In genomic region chr15:78045189-78045588, GRCh38 we compare ENCODE assay signal across 21 cellular contexts. TPM values are rescaled to one million over a fixed set of nuclear protein-coding genes. Genes with fewer than 3 reads are reported as not detected.
DNase-seq lines count a peak whose midpoint lies in the region; ATAC-seq and TF ChIP-seq lines count a peak whose summit lies in the region.
"Had no signal": no experiment of that assay in that cellular context is flagged by ENCODE, and none has a peak within 500 bp of the region (broad histone marks: within the 10 kb centered on the region; RNA-seq: fewer than 3 reads in every experiment).

No MANE protein-coding gene starts in this region.

- TF ChIP-seq CTCF in adrenal gland (IDR thresholded peaks at IDR 0.05), result no peak
- TF ChIP-seq CTCF in GM23338 (conservative IDR thresholded peaks at IDR 0.05; ENCODE audit: low read depth in 2 of 2), result no peak

- H3K36me3 ChIP-seq in adrenal gland (replicated peaks in 1 of 2), result peaks cover 0 to 31% of the 10 kb centered on the region in 2 donors
- peaks cover 5% of the 10 kb centered on the region; the same call in 1 of the 2 replicates for H3K36me3 ChIP-seq in GM23338 (ENCODE audit: insufficient read depth)

- H3K4me3 ChIP-seq in adrenal gland (no peak overlapping the region), GM23338 (no peak overlapping the region)
- H3K4me3 ChIP-seq: dorsolateral prefrontal cortex, pancreas had no signal

- no peak overlapping the region for H2AFZ ChIP-seq in GM23338

- H3K27me3 Mint-ChIP-seq in stimulated activated naive CD8-positive, alpha-beta T cell treated with anti-CD3 and anti-CD28 coated beads, Interleukin-15, Interleukin-2, amounts not matched to agents 100 ng/mL and 50 ng/mL, for 24 hours, result no peaks in the 10 kb centered on the region
- H3K27me3 Mint-ChIP-seq in activated CD4-positive, alpha-beta memory T cell treated with anti-CD3 and anti-CD28 coated beads for 36 hours, result no peaks in the 10 kb centered on the region
- peaks cover 4 to 15% (median 13%) of the 10 kb centered on the region in 3 donors for H3K27me3 Mint-ChIP-seq in immature natural killer cell (ENCODE audit: low read depth in 3 of 3)
- no peaks in the 10 kb centered on the region for H3K27me3 Mint-ChIP-seq in GM23338 (ENCODE audit: insufficient read depth, low read depth, poor library complexity)

- no peaks in the 10 kb centered on the region for H3K9me3 Mint-ChIP-seq in stimulated activated naive CD8-positive, alpha-beta T cell treated with anti-CD3 and anti-CD28 coated beads, Interleukin-15, Interleukin-2, amounts not matched to agents 100 ng/mL and 50 ng/mL, for 24 hours
- H3K9me3 Mint-ChIP-seq in activated CD4-positive, alpha-beta memory T cell treated with anti-CD3 and anti-CD28 coated beads for 36 hours, result no peaks in the 10 kb centered on the region
- no peaks in the 10 kb centered on the region for H3K9me3 Mint-ChIP-seq in immature natural killer cell
- no peaks in the 10 kb centered on the region for H3K9me3 Mint-ChIP-seq in GM23338
- H3K9me3 Mint-ChIP-seq: activated naive CD4-positive, alpha-beta T cell treated with anti-CD3 and anti-CD28 coated beads, Interleukin-2, amount 50 U/mL, for 72 hours had no signal

- H3K9me3 ChIP-seq in adrenal gland (replicated peaks in 1 of 3), result no peaks in the 10 kb centered on the region
- H3K9me3 ChIP-seq: pancreas had no signal

- ATAC-seq in stimulated activated naive CD8-positive, alpha-beta T cell treated with anti-CD3 and anti-CD28 coated beads, Interleukin-15, Interleukin-2, amounts not matched to agents 100 U/mL and 50 U/mL, for 24 hours, result no peak
- ATAC-seq in GM19397 (IDR thresholded peaks at IDR 0.05; ENCODE audit: unreplicated experiment) (no peak), GM23338 (no peak)
- ATAC-seq: sciatic nerve had no signal

- no peak for TF ChIP-seq POLR2A in adrenal gland (IDR thresholded peaks at IDR 0.05)

- POLR2A ChIA-PET in activated CD4-positive, alpha-beta memory T cell treated with anti-CD3 and anti-CD28 coated beads for 36 hours (lab: Charles Lee), result interaction anchor here (1.0 to 1.2 kb wide), 3 partner anchors 9 to 63 kb away, joined by 3 to 9 read pairs (median 4); no protein-coding TSS in a partner anchor

- no peaks in the 10 kb centered on the region for H3K9me2 ChIP-seq in GM23338 (ENCODE audit: insufficient read depth)

- H3F3A ChIP-seq in GM23338 (replicated peaks; ENCODE audit: low read depth), result no peaks in the 10 kb centered on the region

- H3K27ac ChIP-seq in adrenal gland, result no peak overlapping the region
- H3K27ac ChIP-seq in GM23338 (ENCODE audit: low read depth), result no peak overlapping the region
- H3K27ac ChIP-seq: pancreas, VCaP had no signal

- no peaks in the 10 kb centered on the region for H3K79me2 ChIP-seq in GM23338 (replicated peaks; ENCODE audit: insufficient read depth)

- no peaks in the 10 kb centered on the region for H4K20me1 ChIP-seq in GM23338 (replicated peaks; ENCODE audit: insufficient read depth)

- no peak for DNase-seq in stimulated activated naive CD8-positive, alpha-beta T cell treated with anti-CD3 and anti-CD28 coated beads, Interleukin-15, Interleukin-2, amounts not matched to agents 100 U/mL and 50 U/mL, for 24 hours
- DNase-seq in activated CD4-positive, alpha-beta memory T cell treated with anti-CD3 and anti-CD28 coated beads for 36 hours, result no peak
- DNase-seq in immature natural killer cell (no peak), adrenal gland (no peak), GM23338 (ENCODE audit: low spot score) (no peak)
- DNase-seq in stimulated activated CD4-positive, alpha-beta T cell treated with anti-CD3 and anti-CD28 coated beads, Interleukin-12 subunit alpha, Interleukin-12 subunit beta, amount 100 ng/mL, for 4 hours, result no peak
- DNase-seq: Calu3; dorsolateral prefrontal cortex; H7; NCI-H2081 treated with DMSO at 0.1 percent for 48 hours; pancreas; stimulated activated CD4-positive, alpha-beta T cell treated with anti-CD3 and anti-CD28 coated beads, Interleukin-1b, Interleukin-23, amount 100 ng/mL, for 48 hours had no signal

- intact Hi-C loops in activated CD4-positive, alpha-beta memory T cell treated with anti-CD3 and anti-CD28 coated beads for 36 hours (cut with micrococcal nuclease), result no loop called here
- intact Hi-C loops in adrenal gland (cut with DNase I), result no loop called here

- H3K4me1 ChIP-seq in adrenal gland (replicated peaks in 1 of 2) (peaks cover 10 to 63% of the 10 kb centered on the region in 2 donors), GM23338 (ENCODE audit: insufficient read depth) (0 out of 2 replicates have a peak, but pooled peaks cover 5% of the 10 kb centered on the region)

- H3K4me3 Mint-ChIP-seq in stimulated activated naive CD8-positive, alpha-beta T cell treated with anti-CD3 and anti-CD28 coated beads, Interleukin-15, Interleukin-2, amounts not matched to agents 100 ng/mL and 50 ng/mL, for 24 hours, result no peak overlapping the region
- no peak overlapping the region for H3K4me3 Mint-ChIP-seq in activated CD4-positive, alpha-beta memory T cell treated with anti-CD3 and anti-CD28 coated beads for 36 hours
- H3K4me3 Mint-ChIP-seq in immature natural killer cell, result peak overlapping the region in 3 of 5 donors; percentile 30 to 58 (median 33)
- H3K4me3 Mint-ChIP-seq in GM23338, result no peak overlapping the region

- H3K27me3 ChIP-seq in adrenal gland, result no peaks in the 10 kb centered on the region
- no peaks in the 10 kb centered on the region for H3K27me3 ChIP-seq in GM23338 (ENCODE audit: insufficient read depth)
- H3K27me3 ChIP-seq: dorsolateral prefrontal cortex, pancreas had no signal

- H3K4me2 ChIP-seq in GM23338, result no peak overlapping the region

- H3K4me1 Mint-ChIP-seq in stimulated activated naive CD8-positive, alpha-beta T cell treated with anti-CD3 and anti-CD28 coated beads, Interleukin-15, Interleukin-2, amounts not matched to agents 100 ng/mL and 50 ng/mL, for 24 hours (ENCODE audit: low read depth), result peaks cover 97% of the 10 kb centered on the region
- peaks cover 90% of the 10 kb centered on the region for H3K4me1 Mint-ChIP-seq in activated CD4-positive, alpha-beta memory T cell treated with anti-CD3 and anti-CD28 coated beads for 36 hours (ENCODE audit: low read depth)
- H3K4me1 Mint-ChIP-seq in immature natural killer cell, result peaks cover 76 to 94% of the 10 kb centered on the region in 2 donors
- H3K4me1 Mint-ChIP-seq in GM23338, result no peaks in the 10 kb centered on the region; the same call in 2 of the 3 replicates

- 75 to 85% (median 81%) methylated on average over 1 of the region's 1 CpG for WGBS in adrenal gland, 4 donors

- CTCF ChIA-PET in activated CD4-positive, alpha-beta memory T cell treated with anti-CD3 and anti-CD28 coated beads for 36 hours (lab: Charles Lee), result interaction anchor here (1.1 to 1.4 kb wide), 4 partner anchors 11 to 86 kb away, joined by 4 to 5 read pairs (median 5); no protein-coding TSS in a partner anchor

- H3K36me3 Mint-ChIP-seq in stimulated activated naive CD8-positive, alpha-beta T cell treated with anti-CD3 and anti-CD28 coated beads, Interleukin-15, Interleukin-2, amounts not matched to agents 100 ng/mL and 50 ng/mL, for 24 hours (ENCODE audit: low read depth), result peaks cover 30% of the 10 kb centered on the region
- H3K36me3 Mint-ChIP-seq in activated CD4-positive, alpha-beta memory T cell treated with anti-CD3 and anti-CD28 coated beads for 36 hours, result peaks cover 23% of the 10 kb centered on the region
- H3K36me3 Mint-ChIP-seq in immature natural killer cell (peaks cover 0 to 12% (median 4%) of the 10 kb centered on the region in 3 donors), GM23338 (ENCODE audit: low read depth) (no peaks in the 10 kb centered on the region)

- H3K27ac Mint-ChIP-seq in stimulated activated naive CD8-positive, alpha-beta T cell treated with anti-CD3 and anti-CD28 coated beads, Interleukin-15, Interleukin-2, amounts not matched to agents 100 ng/mL and 50 ng/mL, for 24 hours, result peak overlapping the region; percentile 97
- H3K27ac Mint-ChIP-seq in activated CD4-positive, alpha-beta memory T cell treated with anti-CD3 and anti-CD28 coated beads for 36 hours, result peak overlapping the region; percentile 13
- H3K27ac Mint-ChIP-seq in immature natural killer cell, result peak overlapping the region; percentile 88 to 99 (median 96)
- no peak overlapping the region for H3K27ac Mint-ChIP-seq in GM23338

TF ChIP-seq in GM23338, 12 proteins besides CTCF, POLR2A, EP300 and RAD21:
- TF ChIP-seq STAT1 (IDR thresholded peaks at IDR 0.05; ENCODE audit: unreplicated experiment), result no peak
- no peak for TF ChIP-seq ZNF331 (CRISPR knock-in tag; IDR thresholded peaks at IDR 0.05; ENCODE audit: low read depth)
- TF ChIP-seq EZH2phosphoT487 (IDR thresholded peaks at IDR 0.05; ENCODE audit: unreplicated experiment), result no peak
- TF ChIP-seq JUNB (IDR thresholded peaks at IDR 0.05; ENCODE audit: unreplicated experiment), result no peak
- no peak for TF ChIP-seq NANOG (IDR thresholded peaks at IDR 0.05; ENCODE audit: borderline replicate concordance)

RNA-seq across cellular contexts. Expression of gene TBC1D2B, which starts 32.3 kb away (rescaled TPM):
- 10 to 100 TPM; 47.9 to 57.8 TPM for total RNA-seq in activated CD4-positive, alpha-beta memory T cell treated with anti-CD3 and anti-CD28 coated beads for 36 hours
- polyA plus RNA-seq in immature natural killer cell (10 to 100 TPM in 1 of 3 donors, 1 to 10 TPM in 2; 3.5 to 10.2 (median 7.8) TPM), adrenal gland (10 to 100 TPM; 16.3 to 24.5 (median 18.2) TPM), GM23338 (2016; fragmentation: Nextera tagmentation; extraction: Ambion mirVana) (3.6 and 5.2 TPM in 2 replicates)
- total RNA-seq in adrenal gland, result 10 to 100 TPM; 32.4 to 95.0 (median 66.5) TPM
- 17.0 and 17.8 TPM in 2 replicates for total RNA-seq in GM23338 (2014; rRNA removed; shearing (Covaris generic))

RNA-seq across cellular contexts. Expression of gene SH2D7, which starts 47.2 kb away (rescaled TPM):
- total RNA-seq in activated CD4-positive, alpha-beta memory T cell treated with anti-CD3 and anti-CD28 coated beads for 36 hours, result not detected
- polyA plus RNA-seq in immature natural killer cell (not detected), adrenal gland (not detected), GM23338 (2016; fragmentation: Nextera tagmentation; extraction: Ambion mirVana) (0.31 and 0.33 TPM in 2 replicates)
- total RNA-seq in adrenal gland, result not detected
- not detected in 2 replicates for total RNA-seq in GM23338 (2014; rRNA removed; shearing (Covaris generic))
- total RNA-seq: activated naive CD4-positive, alpha-beta T cell treated with anti-CD3 and anti-CD28 coated beads, Interleukin-2, amount 50 U/mL, for 72 hours; bronchial epithelial cell; Calu3; dorsolateral prefrontal cortex; H7; liver; NCI-H460; sciatic nerve had no signal
- polyA plus RNA-seq: esophagus, liver had no signal

Comparison
In these comparisons a context has a peak if more than half of its experiments do, and no peak if none do; other contexts are left out.
1. H3K4me3 Mint-ChIP-seq: peak in immature natural killer cell (3 of 5); none in stimulated activated naive CD8-positive, alpha-beta T cell treated with anti-CD3 and anti-CD28 coated beads, Interleukin-15, Interleukin-2, amounts not matched to agents 100 ng/mL and 50 ng/mL, for 24 hours (single experiment), activated CD4-positive, alpha-beta memory T cell treated with anti-CD3 and anti-CD28 coated beads for 36 hours (single experiment) and GM23338 (single experiment).